Comparison of ENCODE assay signal across 8 cellular contexts in genomic region chr20:18466894-18467678, GRCh38. TPM values are rescaled to one million over a fixed set of nuclear protein-coding genes. Genes with fewer than 3 reads are reported as not detected.
DNase-seq lines count a peak whose midpoint lies in the region; ATAC-seq and TF ChIP-seq lines count a peak whose summit lies in the region.

DZANK1 (minus strand) TSS chr20:18467030; CDS start chr20:18465358, 1,672 bp downstream.
POLR3F (plus strand) TSS chr20:18467390; CDS start chr20:18467507, 117 bp downstream.

- H2AFZ ChIP-seq in PC-9, result peak within 1 kb of the TSS; percentile 94

- H3K4me3 Mint-ChIP-seq in activated T-cell treated with anti-CD3 and anti-CD28 coated beads, Interleukin-2, amount 50 U/mL, for 4 hours, result peak within 1 kb of the TSS; percentile 97

- H3K36me3 Mint-ChIP-seq in activated T-cell treated with anti-CD3 and anti-CD28 coated beads, Interleukin-2, amount 50 U/mL, for 4 hours (ENCODE audit: insufficient read depth), result peaks cover 4% of the 10 kb centered on the region

- H3K9me2 ChIP-seq in PC-9 (ENCODE audit: insufficient read depth), result no peaks in the 10 kb centered on the region

- H3K9ac ChIP-seq in mucosa of rectum (ENCODE audit: low read depth in 1 of 2, low read length in 2 of 2), result peak within 1 kb of the TSS; percentile 48 to 69

- H3K9me3 Mint-ChIP-seq in activated T-cell treated with anti-CD3 and anti-CD28 coated beads, Interleukin-2, amount 50 U/mL, for 4 hours, result no peaks in the 10 kb centered on the region

- no peaks in the 10 kb centered on the region for H3K27me3 Mint-ChIP-seq in activated T-cell treated with anti-CD3 and anti-CD28 coated beads, Interleukin-2, amount 50 U/mL, for 4 hours (ENCODE audit: low read depth)

- H3K4me1 ChIP-seq in PC-9 (replicated peaks; ENCODE audit: insufficient read depth) (peaks cover 16% of the 10 kb centered on the region), esophagus (ENCODE audit: control insufficient read depth in 2 of 2, insufficient read depth in 2 of 2, low read length in 1 of 2) (peaks cover 0 to 2% of the 10 kb centered on the region in 2 donors), mucosa of rectum (ENCODE audit: control insufficient read depth in 2 of 2, insufficient read depth in 2 of 2, low read length in 2 of 2) (peaks cover 9 to 10% of the 10 kb centered on the region in 2 donors)

- DNase-seq in DMS53 treated with DMSO at 0.1 percent for 48 hours (lab: John Stamatoyannopoulos, UW; ENCODE audit: unreplicated experiment) (peak; percentile 95), KBM-7 (peak; percentile 97), PC-9 (peak; percentile 86 to 96)
- peak; percentile 89 for DNase-seq in activated T-cell treated with anti-CD3 and anti-CD28 coated beads, Interleukin-2, amount 50 U/mL, for 4 hours
- peak; percentile 81 to 85 for DNase-seq in stimulated activated CD8-positive, alpha-beta memory T cell treated with anti-CD3 and anti-CD28 coated beads, Interleukin-4, amount 100 ng/mL, for 4 hours (ENCODE audit: low read depth in 2 of 2, low spot score in 1 of 2)

- peak; percentile 98 for ATAC-seq in GM21723 (IDR thresholded peaks at IDR 0.05; ENCODE audit: unreplicated experiment)
- ATAC-seq in activated T-cell treated with anti-CD3 and anti-CD28 coated beads, Interleukin-2, amount 50 U/mL, for 4 hours, result peak; percentile 98 to 99

- H3K27ac ChIP-seq in PC-9 (peak within 1 kb of the TSS; percentile 52), esophagus (ENCODE audit: low read depth in 2 of 2, low read length in 1 of 2) (peak within 1 kb of the TSS; percentile 82 to 92), mucosa of rectum (ENCODE audit: low read depth in 2 of 2, low read length in 2 of 2) (peak within 1 kb of the TSS; percentile 76 to 79)

- H3F3A ChIP-seq in PC-9 (ENCODE audit: insufficient read depth, low read depth), result no peaks in the 10 kb centered on the region

- BruUV-seq in PC-9 (replicated peaks; lab: Mats Ljungman, UMichigan), result no TSS peak

- peak within 1 kb of the TSS; percentile 98 for H3K4me2 ChIP-seq in PC-9

- H3K4me1 Mint-ChIP-seq in activated T-cell treated with anti-CD3 and anti-CD28 coated beads, Interleukin-2, amount 50 U/mL, for 4 hours (ENCODE audit: low read depth), result peaks cover 27% of the 10 kb centered on the region

- H3K4me3 ChIP-seq in PC-9, result peak within 1 kb of the TSS; percentile 97
- H3K4me3 ChIP-seq in esophagus (ENCODE audit: low read depth in 1 of 2, low read length in 2 of 2), result peak within 1 kb of the TSS; percentile 88 to 97
- H3K4me3 ChIP-seq in mucosa of rectum (ENCODE audit: low read length in 2 of 2), result peak within 1 kb of the TSS; percentile 80 to 95

- H3K36me3 ChIP-seq in PC-9 (ENCODE audit: low read depth) (0 out of 2 replicates have a peak, but pooled peaks cover 12% of the 10 kb centered on the region), esophagus (ENCODE audit: control insufficient read depth in 2 of 2, insufficient read depth in 2 of 2, low read length in 1 of 2) (peaks cover 0 to 6% of the 10 kb centered on the region in 2 donors), mucosa of rectum (ENCODE audit: control insufficient read depth in 2 of 2, insufficient read depth in 2 of 2, low read length in 2 of 2) (peaks cover 7 to 16% of the 10 kb centered on the region in 2 donors)

- POLR2A ChIA-PET in PC-9 (lab: Charles Lee; ENCODE audit: unreplicated experiment), result interaction anchor here (1.2 kb wide), 1 partner anchor 40 kb away, joined by 17 read pairs; the partner anchor contains the start of gene SEC23B

- intact Hi-C loops in PC-9 (cut with micrococcal nuclease; ENCODE audit: unreplicated experiment), result loop anchor here (1.0 to 2.0 kb wide), 4 partner anchors 30 to 498 kb away; partner anchors contain the start of genes MGME1, RBBP9, SEC23B and SNX5

- no peaks in the 10 kb centered on the region for H4K20me1 ChIP-seq in PC-9 (ENCODE audit: insufficient read depth)

- WGBS in esophagus, 2 donors, result 0% methylated on average over 51 to 53 of the region's 53 CpGs

- TF ChIP-seq CTCF in PC-9 (conservative IDR thresholded peaks at IDR 0.05), result no peak

- no peaks in the 10 kb centered on the region for H3K27me3 ChIP-seq in PC-9 (ENCODE audit: insufficient read depth, low read depth)
- H3K27me3 ChIP-seq in esophagus (ENCODE audit: control insufficient read depth in 1 of 2, insufficient read depth in 2 of 2, low read length in 2 of 2), result no peaks in the 10 kb centered on the region
- H3K27me3 ChIP-seq in mucosa of rectum (ENCODE audit: control insufficient read depth in 2 of 2, insufficient read depth in 2 of 2, low read length in 2 of 2), result no peaks in the 10 kb centered on the region

- CTCF ChIA-PET in PC-9 (lab: Charles Lee), result no interaction called here

- in situ Hi-C loops in KBM-7 (cut with MboI; ENCODE audit: low pct_unique_long_range_greater_than_20kb, low sequenced_read_pairs), result no loop called here

- H3K9me3 ChIP-seq in PC-9 (ENCODE audit: insufficient read depth, low read depth) (no peaks in the 10 kb centered on the region), esophagus (ENCODE audit: control insufficient read depth in 2 of 2, insufficient read depth in 1 of 2, low read depth in 1 of 2, low read length in 1 of 2) (no peaks in the 10 kb centered on the region), mucosa of rectum (ENCODE audit: control insufficient read depth in 2 of 2, low read length in 2 of 2) (no peaks in the 10 kb centered on the region)

- peaks cover 33% of the 10 kb centered on the region for H3K79me2 ChIP-seq in PC-9 (ENCODE audit: low read depth)

RNA-seq across cellular contexts. Expression of gene DZANK1, which starts in this region (rescaled TPM):
- total RNA-seq in PC-9 (2021), result 4.4 and 7.3 TPM in 2 replicates
- total RNA-seq in activated T-cell treated with anti-CD3 and anti-CD28 coated beads, Interleukin-2, amount 50 U/mL, for 4 hours, result 1 to 10 TPM; 1.3 to 2.0 (median 1.6) TPM
- 1 to 10 TPM in 1 of 2 donors, under 1 TPM in 1; 0.69 to 1.7 TPM for polyA plus RNA-seq in esophagus

RNA-seq across cellular contexts. Expression of gene POLR3F, which starts in this region (rescaled TPM):
- 7.4 and 9.6 TPM in 2 replicates for total RNA-seq in PC-9 (2021)
- total RNA-seq in activated T-cell treated with anti-CD3 and anti-CD28 coated beads, Interleukin-2, amount 50 U/mL, for 4 hours, result 10 to 100 TPM; 19.6 to 22.1 (median 21.5) TPM
- 1 to 10 TPM; 5.0 to 5.9 TPM for polyA plus RNA-seq in esophagus

Comparison
In these comparisons a context has a peak if more than half of its experiments do, and no peak if none do; other contexts are left out.
1. Peak in every context shown above with its lines: DNase-seq, ATAC-seq, H3K4me3 ChIP-seq and H3K27ac ChIP-seq.